Comparison of ENCODE assay signal across 2 cellular contexts in the genomic region with DNA sequence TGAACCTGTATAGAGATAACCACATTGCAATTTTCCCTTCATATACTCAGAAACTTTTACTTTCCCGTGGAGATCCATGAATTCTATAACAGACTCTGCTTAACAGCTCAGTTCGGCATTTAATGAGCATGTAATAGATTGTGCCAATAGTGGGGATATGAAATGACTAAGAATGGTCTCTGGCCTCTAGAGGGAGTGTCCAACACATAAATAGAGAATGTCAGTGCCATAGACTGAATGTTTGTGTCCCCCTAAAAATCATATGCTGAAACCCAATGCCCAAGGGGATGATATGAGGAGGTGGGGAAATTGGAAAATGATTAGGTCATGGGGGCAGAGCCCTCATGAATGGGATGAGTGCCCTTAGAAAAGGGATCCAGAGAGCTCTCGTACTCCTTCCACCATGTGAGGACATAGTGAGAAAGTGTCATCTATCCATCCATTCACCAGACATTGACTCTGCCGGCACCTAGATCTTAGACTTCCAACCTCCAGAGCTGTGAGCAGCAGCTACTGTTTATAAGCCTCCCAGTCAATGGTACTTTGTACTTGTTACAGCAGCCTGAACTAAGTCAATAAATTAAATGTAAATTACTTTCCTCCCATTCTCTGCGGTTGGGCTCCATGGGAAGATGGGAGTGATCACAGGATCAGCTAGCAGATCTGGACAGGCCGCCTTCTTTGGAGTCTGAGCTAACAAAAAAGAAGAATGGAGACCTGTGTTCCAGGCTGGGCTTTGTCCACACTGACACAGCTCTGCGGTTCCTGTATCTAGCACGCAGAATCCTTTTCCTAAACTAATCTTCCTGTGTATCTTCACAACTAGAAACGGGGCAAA.
A peak's percentile ranks its signal among the peaks of the same experiment; 100 is the strongest.
TF ChIP-seq lines count a peak whose summit lies in the region.

No MANE protein-coding gene starts in this region.

TF ChIP-seq in A549, 52 proteins besides CTCF, POLR2A, EP300 and RAD21:
- TF ChIP-seq NR3C1 (IDR thresholded peaks at IDR 0.05) (no peak), POLR2AphosphoS2 (conservative IDR thresholded peaks at IDR 0.05; ENCODE audit: low read length) (no peak), FOSB (CRISPR knock-in tag; IDR thresholded peaks at IDR 0.05) (no peak), SMC3 (IDR thresholded peaks at IDR 0.05) (no peak), MYC (IDR thresholded peaks at IDR 0.05; ENCODE audit: borderline replicate concordance, low read length) (no peak), HOXA7 (CRISPR knock-in tag; IDR thresholded peaks at IDR 0.05) (no peak)
- TF ChIP-seq, protein P1, sequence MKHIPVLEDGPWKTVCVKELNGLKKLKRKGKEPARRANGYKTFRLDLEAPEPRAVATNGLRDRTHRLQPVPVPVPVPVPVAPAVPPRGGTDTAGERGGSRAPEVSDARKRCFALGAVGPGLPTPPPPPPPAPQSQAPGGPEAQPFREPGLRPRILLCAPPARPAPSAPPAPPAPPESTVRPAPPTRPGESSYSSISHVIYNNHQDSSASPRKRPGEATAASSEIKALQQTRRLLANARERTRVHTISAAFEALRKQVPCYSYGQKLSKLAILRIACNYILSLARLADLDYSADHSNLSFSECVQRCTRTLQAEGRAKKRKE (CRISPR knock-in tag; IDR thresholded peaks at IDR 0.05; ENCODE audit: low read depth): no peak

TF ChIP-seq in GM12878, 131 proteins besides CTCF, POLR2A, EP300 and RAD21:
- TF ChIP-seq, protein P2, sequence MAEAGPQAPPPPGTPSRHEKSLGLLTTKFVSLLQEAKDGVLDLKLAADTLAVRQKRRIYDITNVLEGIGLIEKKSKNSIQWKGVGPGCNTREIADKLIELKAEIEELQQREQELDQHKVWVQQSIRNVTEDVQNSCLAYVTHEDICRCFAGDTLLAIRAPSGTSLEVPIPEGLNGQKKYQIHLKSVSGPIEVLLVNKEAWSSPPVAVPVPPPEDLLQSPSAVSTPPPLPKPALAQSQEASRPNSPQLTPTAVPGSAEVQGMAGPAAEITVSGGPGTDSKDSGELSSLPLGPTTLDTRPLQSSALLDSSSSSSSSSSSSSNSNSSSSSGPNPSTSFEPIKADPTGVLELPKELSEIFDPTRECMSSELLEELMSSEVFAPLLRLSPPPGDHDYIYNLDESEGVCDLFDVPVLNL (IDR thresholded peaks at IDR 0.05; ENCODE audit: low read depth, low read length): no peak
- TF ChIP-seq SMC3 (IDR thresholded peaks at IDR 0.05; ENCODE audit: borderline replicate concordance, low read length) (peak; percentile 7; the same call in 1 of the 2 replicates), HSF1 (IDR thresholded peaks at IDR 0.05; ENCODE audit: low read depth, low read length) (no peak), POU2F2 (IDR thresholded peaks at IDR 0.05; ENCODE audit: borderline replicate concordance, low read depth, low read length) (no peak), IRF3 (IDR thresholded peaks at IDR 0.05) (no peak), BACH1 (IDR thresholded peaks at IDR 0.05; ENCODE audit: borderline replicate concordance) (no peak)
- TF ChIP-seq, protein P3, sequence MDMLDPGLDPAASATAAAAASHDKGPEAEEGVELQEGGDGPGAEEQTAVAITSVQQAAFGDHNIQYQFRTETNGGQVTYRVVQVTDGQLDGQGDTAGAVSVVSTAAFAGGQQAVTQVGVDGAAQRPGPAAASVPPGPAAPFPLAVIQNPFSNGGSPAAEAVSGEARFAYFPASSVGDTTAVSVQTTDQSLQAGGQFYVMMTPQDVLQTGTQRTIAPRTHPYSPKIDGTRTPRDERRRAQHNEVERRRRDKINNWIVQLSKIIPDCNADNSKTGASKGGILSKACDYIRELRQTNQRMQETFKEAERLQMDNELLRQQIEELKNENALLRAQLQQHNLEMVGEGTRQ (IDR thresholded peaks at IDR 0.05; ENCODE audit: borderline replicate concordance, low read depth, low read length): no peak
- TF ChIP-seq, protein P4, sequence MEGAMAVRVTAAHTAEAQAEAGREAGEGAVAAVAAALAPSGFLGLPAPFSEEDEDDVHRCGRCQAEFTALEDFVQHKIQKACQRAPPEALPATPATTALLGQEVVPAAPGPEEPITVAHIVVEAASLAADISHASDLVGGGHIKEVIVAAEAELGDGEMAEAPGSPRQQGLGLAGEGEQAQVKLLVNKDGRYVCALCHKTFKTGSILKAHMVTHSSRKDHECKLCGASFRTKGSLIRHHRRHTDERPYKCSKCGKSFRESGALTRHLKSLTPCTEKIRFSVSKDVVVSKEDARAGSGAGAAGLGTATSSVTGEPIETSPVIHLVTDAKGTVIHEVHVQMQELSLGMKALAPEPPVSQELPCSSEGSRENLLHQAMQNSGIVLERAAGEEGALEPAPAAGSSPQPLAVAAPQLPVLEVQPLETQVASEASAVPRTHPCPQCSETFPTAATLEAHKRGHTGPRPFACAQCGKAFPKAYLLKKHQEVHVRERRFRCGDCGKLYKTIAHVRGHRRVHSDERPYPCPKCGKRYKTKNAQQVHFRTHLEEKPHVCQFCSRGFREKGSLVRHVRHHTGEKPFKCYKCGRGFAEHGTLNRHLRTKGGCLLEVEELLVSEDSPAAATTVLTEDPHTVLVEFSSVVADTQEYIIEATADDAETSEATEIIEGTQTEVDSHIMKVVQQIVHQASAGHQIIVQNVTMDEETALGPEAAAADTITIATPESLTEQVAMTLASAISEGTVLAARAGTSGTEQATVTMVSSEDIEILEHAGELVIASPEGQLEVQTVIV (IDR thresholded peaks at IDR 0.05; ENCODE audit: borderline replicate concordance, partially characterized antibody): no peak
